In the genomic region with DNA sequence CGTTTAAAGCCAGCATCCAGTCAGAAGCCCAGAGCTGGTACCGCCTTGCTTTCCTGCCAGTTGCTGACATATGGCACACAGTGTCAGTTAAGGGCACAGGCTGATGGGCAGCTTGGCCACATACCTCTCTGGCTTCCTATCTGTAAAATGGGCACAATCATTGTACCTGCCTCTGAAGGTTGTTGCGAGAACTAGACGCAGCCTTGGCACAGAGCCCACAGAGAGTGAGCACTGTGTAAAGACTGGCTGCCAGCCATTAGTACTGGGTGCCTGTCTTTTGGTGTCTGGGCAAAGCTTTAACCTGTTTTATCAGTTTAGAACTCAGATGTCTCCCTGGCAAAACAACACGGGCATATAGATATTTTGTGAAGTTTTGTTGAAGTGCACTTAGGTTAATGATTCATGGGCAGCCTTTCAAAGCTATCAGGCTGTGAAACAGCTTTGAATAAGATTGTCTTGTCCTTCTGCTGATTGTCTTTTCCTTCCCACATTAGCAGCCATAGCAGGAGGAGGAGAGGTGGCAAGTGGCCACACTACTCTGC, we compare ENCODE assay signal across 10 cellular contexts.
DNase-seq lines count a peak whose midpoint lies in the region; ATAC-seq and TF ChIP-seq lines count a peak whose summit lies in the region.
"Had no signal": no experiment of that assay in that cellular context is flagged by ENCODE, and none has a peak within 500 bp of the region (broad histone marks: within the 10 kb centered on the region; RNA-seq: fewer than 3 reads in every experiment).

No MANE protein-coding gene starts in this region.

- peaks cover 45% of the 10 kb centered on the region for H3F3A ChIP-seq in PC-9 (ENCODE audit: insufficient read depth, low read depth)

- no peak overlapping the region for H2AFZ ChIP-seq in PC-9

- H3K4me1 ChIP-seq in PC-9 (replicated peaks; ENCODE audit: insufficient read depth) (peaks cover 55% of the 10 kb centered on the region), foreskin keratinocyte (peaks cover 35% of the 10 kb centered on the region), skeletal muscle tissue (ENCODE audit: control insufficient read depth in 3 of 3, insufficient read depth in 3 of 3, low read length in 3 of 3) (peaks cover 44 to 75% (median 59%) of the 10 kb centered on the region in 3 donors)

- H3K27me3 ChIP-seq in PC-9 (ENCODE audit: insufficient read depth, low read depth): no peaks in the 10 kb centered on the region
- no peaks in the 10 kb centered on the region for H3K27me3 ChIP-seq in foreskin keratinocyte
- no peaks in the 10 kb centered on the region for H3K27me3 ChIP-seq in skeletal muscle tissue (ENCODE audit: control insufficient read depth in 3 of 3, insufficient read depth in 3 of 3, low read length in 3 of 3)
- H3K27me3 ChIP-seq in H7 (ENCODE audit: control insufficient read depth, insufficient read depth, low read length): no peaks in the 10 kb centered on the region; the same call in 1 of the 2 replicates

- peak overlapping the region; percentile 17; the same call in 1 of the 2 replicates for H3K4me2 ChIP-seq in PC-9

- intact Hi-C loops in PC-9 (cut with micrococcal nuclease; ENCODE audit: unreplicated experiment): loop anchor here (2.0 to 5.0 kb wide), 2 partner anchors 45 to 91 kb away; no protein-coding TSS in a partner anchor

- ATAC-seq in foreskin keratinocyte: peak; percentile 0
- ATAC-seq in GM21619 (IDR thresholded peaks at IDR 0.05; ENCODE audit: unreplicated experiment): no peak

- H4K20me1 ChIP-seq in PC-9 (ENCODE audit: insufficient read depth): peaks cover 51% of the 10 kb centered on the region

- H3K36me3 ChIP-seq in PC-9 (ENCODE audit: low read depth) (peaks cover 13% of the 10 kb centered on the region; the same call in 1 of the 2 replicates), skeletal muscle tissue (ENCODE audit: control insufficient read depth in 3 of 3, insufficient read depth in 3 of 3, low read length in 3 of 3) (no peaks in the 10 kb centered on the region), H7 (replicated peaks; ENCODE audit: control insufficient read depth, insufficient read depth, low read length) (no peaks in the 10 kb centered on the region; the same call in 1 of the 2 replicates)

- CTCF ChIA-PET in PC-9 (lab: Charles Lee): interaction anchor here (0.6 kb wide), 2 partner anchors 86 to 555 kb away, joined by 3 to 13 read pairs; no protein-coding TSS in a partner anchor

- BruUV-seq in PC-9 (replicated peaks; lab: Mats Ljungman, UMichigan): no TSS peak

- DNase-seq in HT-29 (ENCODE audit: low spot score) (peak; percentile 25), PC-9 (no peak), foreskin keratinocyte (peak in 1 of 2 donors; percentile 40), dedifferentiated amniotic fluid mesenchymal stem cell (ENCODE audit: extremely low spot score) (no peak), H7 (no peak), NCI-H524 treated with DMSO at 0.1 percent for 48 hours (lab: John Stamatoyannopoulos, UW) (no peak)
- DNase-seq: activated CD4-positive, alpha-beta T cell treated with anti-CD3 and anti-CD28 coated beads, Interleukin-2, amount 10 ng/mL, durations not matched to agents 7 days and 5 days; GF-D8 had no signal

- H3K9me2 ChIP-seq in PC-9 (ENCODE audit: insufficient read depth): no peaks in the 10 kb centered on the region

- H3K27ac ChIP-seq in PC-9 (peak overlapping the region; percentile 45), foreskin keratinocyte (peak overlapping the region; percentile 2), skeletal muscle tissue (ENCODE audit: low read depth, low read length) (peak overlapping the region; percentile 31)

- H3K9me3 ChIP-seq in PC-9 (ENCODE audit: insufficient read depth, low read depth) (no peaks in the 10 kb centered on the region), skeletal muscle tissue (ENCODE audit: control insufficient read depth in 3 of 3, low read length in 3 of 3) (no peaks in the 10 kb centered on the region)

- POLR2A ChIA-PET in PC-9 (lab: Charles Lee; ENCODE audit: unreplicated experiment): interaction anchor here (0.6 kb wide), 2 partner anchors 27 to 49 kb away, joined by 4 to 8 read pairs; no protein-coding TSS in a partner anchor

- peaks cover 90% of the 10 kb centered on the region for H3K79me2 ChIP-seq in PC-9 (ENCODE audit: low read depth)

- TF ChIP-seq CTCF in PC-9 (conservative IDR thresholded peaks at IDR 0.05): no peak
- TF ChIP-seq CTCF in foreskin keratinocyte (conservative IDR thresholded peaks at IDR 0.05): no peak

- H3K4me3 ChIP-seq in PC-9 (no peak overlapping the region), skeletal muscle tissue (ENCODE audit: low read length in 3 of 3) (no peak overlapping the region), H7 (ENCODE audit: insufficient read depth, low read depth, low read length) (no peak overlapping the region)

- no peak overlapping the region for H3K9ac ChIP-seq in skeletal muscle tissue (ENCODE audit: low read depth in 1 of 3, low read length in 3 of 3)
